ENCODE assay signal across 27 cellular contexts in the genomic region with DNA sequence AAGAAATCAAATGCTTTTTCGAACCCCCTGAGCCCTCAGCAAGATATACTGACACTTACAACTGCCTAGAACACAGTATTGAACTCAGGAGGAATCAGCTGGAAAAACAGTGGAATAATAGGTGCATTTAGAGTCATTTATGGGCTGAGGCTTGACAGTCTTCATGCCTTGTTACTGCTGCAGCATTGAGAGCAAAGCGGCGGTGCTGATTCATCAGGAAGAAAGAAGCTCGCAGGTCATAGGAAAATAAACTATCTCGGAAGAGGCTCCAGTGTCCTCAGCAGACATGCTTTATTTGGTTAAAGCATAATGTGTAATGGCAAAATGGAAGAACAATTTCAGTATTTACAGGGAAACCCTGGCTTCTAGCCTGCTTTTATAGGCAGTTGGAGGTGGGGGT. TPM values are rescaled to one million over a fixed set of nuclear protein-coding genes. Genes with fewer than 3 reads are reported as not detected.
A peak's percentile ranks its signal among the peaks of the same experiment; 100 is the strongest.
DNase-seq lines count a peak whose midpoint lies in the region; ATAC-seq, FAIRE-seq and TF ChIP-seq lines count a peak whose summit lies in the region.
"Had no signal": no experiment of that assay in that cellular context is flagged by ENCODE, and none has a peak within 500 bp of the region (broad histone marks: within the 10 kb centered on the region; RNA-seq: fewer than 3 reads in every experiment).

No MANE protein-coding gene starts in this region.

- H3K36me3 Mint-ChIP-seq in HFFc6 (ENCODE audit: low read depth): no peaks in the 10 kb centered on the region
- H3K36me3 Mint-ChIP-seq in brain: no peaks in the 10 kb centered on the region
- no peaks in the 10 kb centered on the region for H3K36me3 Mint-ChIP-seq in chondrocyte (ENCODE audit: low read depth)
- no peaks in the 10 kb centered on the region for H3K36me3 Mint-ChIP-seq in effector memory CD8-positive, alpha-beta T cell (ENCODE audit: insufficient read depth)
- H3K36me3 Mint-ChIP-seq: activated CD4-positive, alpha-beta memory T cell treated with anti-CD3 and anti-CD28 coated beads for 36 hours; IgD-negative memory B cell had no signal

- peaks cover 35% of the 10 kb centered on the region for H3K4me1 Mint-ChIP-seq in HFFc6 (ENCODE audit: low read depth)
- H3K4me1 Mint-ChIP-seq in brain: peaks cover 66% of the 10 kb centered on the region
- H3K4me1 Mint-ChIP-seq in chondrocyte (ENCODE audit: low read depth): peaks cover 8% of the 10 kb centered on the region
- no peaks in the 10 kb centered on the region for H3K4me1 Mint-ChIP-seq in effector memory CD8-positive, alpha-beta T cell (ENCODE audit: low read depth in 2 of 2)
- H3K4me1 Mint-ChIP-seq: IgD-negative memory B cell had no signal

- H3K9me3 Mint-ChIP-seq in HFFc6 (no peaks in the 10 kb centered on the region), brain (peaks cover 0 to 3% (median 0%) of the 10 kb centered on the region in 5 experiments), chondrocyte (ENCODE audit: low read depth) (no peaks in the 10 kb centered on the region)
- no peaks in the 10 kb centered on the region for H3K9me3 Mint-ChIP-seq in effector memory CD8-positive, alpha-beta T cell
- H3K9me3 Mint-ChIP-seq: activated CD4-positive, alpha-beta memory T cell treated with anti-CD3 and anti-CD28 coated beads for 36 hours; IgD-negative memory B cell; T-helper 2 cell treated with Interferon-gamma antibody and Interleukin-4, amounts not matched to agents 5 μg/mL and 100 μg/mL, for 36 hours had no signal

- DNase-seq in HFFc6 (peak; percentile 19), retina (peak; percentile 52), chondrocyte (ENCODE audit: low spot score) (no peak), NCI-H128 (lab: John Stamatoyannopoulos, UW; ENCODE audit: unreplicated experiment) (no peak)
- DNase-seq in effector memory CD8-positive, alpha-beta T cell: no peak
- DNase-seq: ACHN; activated CD4-positive, alpha-beta memory T cell treated with anti-CD3 and anti-CD28 coated beads for 36 hours; activated CD4-positive, CD25-positive, alpha-beta regulatory T cell; activated effector memory CD4-positive, alpha-beta T cell treated with anti-CD3 and anti-CD28 coated beads, Interleukin-2, amount 50 U/mL, for 16 hours; activated T-cell treated with anti-CD3 and anti-CD28 coated beads for 4 hours; Caco-2; cortex of kidney; GM23248; NCI-H1105 treated with DMSO at 0.1 percent for 48 hours; NCI-H2107; NCI-H526 treated with DMSO at 0.1 percent for 48 hours; right cardiac atrium; stimulated activated CD4-positive, alpha-beta T cell treated with anti-CD3 and anti-CD28 coated beads, Interleukin-15, amount 100 ng/mL, for 24 hours; stimulated activated CD8-positive, alpha-beta memory T cell treated with anti-CD3 and anti-CD28 coated beads, Interleukin-4, amount 100 ng/mL, for 48 hours; upper lobe of left lung had no signal

- ATAC-seq in GM19324 (IDR thresholded peaks at IDR 0.05; ENCODE audit: low FRiP score, unreplicated experiment): no peak
- ATAC-seq in effector memory CD8-positive, alpha-beta T cell (replicated peaks): no peak
- ATAC-seq: right cardiac atrium, SK-N-SH treated with all-trans-retinoic acid at 6 μM for 48 hours had no signal

- H3K27ac Mint-ChIP-seq in HFFc6 (no peak overlapping the region), brain (peak overlapping the region; percentile 71 to 93 (median 81)), chondrocyte (ENCODE audit: unreplicated experiment) (no peak overlapping the region)
- H3K27ac Mint-ChIP-seq in effector memory CD8-positive, alpha-beta T cell: no peak overlapping the region
- H3K27ac Mint-ChIP-seq: activated CD4-positive, alpha-beta memory T cell treated with anti-CD3 and anti-CD28 coated beads for 36 hours; IgD-negative memory B cell; T-helper 2 cell treated with Interferon-gamma antibody and Interleukin-4, amounts not matched to agents 5 μg/mL and 100 μg/mL, for 36 hours had no signal

- FAIRE-seq in islet of Langerhans (lab: Jason Lieb, UNC): peak; percentile 27
- FAIRE-seq: keratinocyte had no signal

- peaks cover 9% of the 10 kb centered on the region for H3K27me3 Mint-ChIP-seq in HFFc6 (ENCODE audit: insufficient read depth)
- H3K27me3 Mint-ChIP-seq in brain: no peaks in the 10 kb centered on the region
- peaks cover 36% of the 10 kb centered on the region for H3K27me3 Mint-ChIP-seq in chondrocyte (ENCODE audit: low read depth)
- H3K27me3 Mint-ChIP-seq in effector memory CD8-positive, alpha-beta T cell: peaks cover 15 to 64% of the 10 kb centered on the region in 2 donors

- peak overlapping the region; percentile 29; the same call in 1 of the 2 replicates for H3K4me3 Mint-ChIP-seq in HFFc6
- H3K4me3 Mint-ChIP-seq in brain: peak overlapping the region; percentile 10 to 78 (median 43)
- no peak overlapping the region for H3K4me3 Mint-ChIP-seq in chondrocyte (ENCODE audit: unreplicated experiment)
- no peak overlapping the region for H3K4me3 Mint-ChIP-seq in effector memory CD8-positive, alpha-beta T cell
- H3K4me3 Mint-ChIP-seq: activated CD4-positive, alpha-beta memory T cell treated with anti-CD3 and anti-CD28 coated beads for 36 hours; T-helper 2 cell treated with Interferon-gamma antibody and Interleukin-4, amounts not matched to agents 5 μg/mL and 100 μg/mL, for 36 hours had no signal

- TF ChIP-seq CTCF in HFFc6 (IDR thresholded peaks at IDR 0.05): no peak
- no peak for TF ChIP-seq CTCF in brain (conservative IDR thresholded peaks at IDR 0.05)
- TF ChIP-seq CTCF in chondrocyte (IDR thresholded peaks at IDR 0.05): no peak

RNA-seq across cellular contexts. Expression of gene NEO1, which starts 30.1 kb away (rescaled TPM):
- total RNA-seq in HFFc6 (2021; fragmentation: NEBNext Ultra II Directional; extraction: Animal tissue kit (Norgen Biotek cat#: 25700)): 10 to 100 TPM in 4 of 6 experiments, 1 to 10 TPM in 2; 6.4 to 20.3 (median 16.3) TPM
- polyA plus RNA-seq in brain (ENCODE audit: insufficient read depth, low read depth, low replicate concordance): 64.2 TPM
- total RNA-seq in chondrocyte: 40.9 to 50.0 TPM (median 42.1 TPM) in 3 replicates

Comparison
In these comparisons a context has a peak if more than half of its experiments do, and no peak if none do; other contexts are left out.
1. DNase-seq: peak in HFFc6 (single experiment) and retina (single experiment); none in chondrocyte (single experiment), effector memory CD8-positive, alpha-beta T cell (0 of 3) and NCI-H128 (single experiment).
2. H3K27ac Mint-ChIP-seq: peak in brain (5 of 5); none in HFFc6 (single experiment), chondrocyte (single experiment) and effector memory CD8-positive, alpha-beta T cell (0 of 2).
3. H3K4me3 Mint-ChIP-seq: peak in HFFc6 (single experiment) and brain (5 of 5); none in chondrocyte (single experiment) and effector memory CD8-positive, alpha-beta T cell (0 of 2).